In genomic region chr3:136197159-136197715, GRCh38 we compare ENCODE assay signal across 1 cellular context.
TF ChIP-seq lines count a peak whose summit lies in the region.

No MANE protein-coding gene starts in this region.

TF ChIP-seq in GM12878, 131 proteins besides CTCF, POLR2A, EP300 and RAD21:
- TF ChIP-seq NR2C1 (IDR thresholded peaks at IDR 0.05): no peak
- 0 out of 2 replicates have a peak, but pooled peaks have one; percentile 43 for TF ChIP-seq CBX5 (IDR thresholded peaks at IDR 0.05; ENCODE audit: low read depth)
- TF ChIP-seq MEF2B (IDR thresholded peaks at IDR 0.05; ENCODE audit: partially characterized antibody, poor library complexity, severe bottlenecking): no peak
- no peak for TF ChIP-seq ZZZ3 (IDR thresholded peaks at IDR 0.05; ENCODE audit: control insufficient read depth, insufficient read length, low read depth)
- TF ChIP-seq MTA3 (IDR thresholded peaks at IDR 0.05; ENCODE audit: borderline replicate concordance, low read length): no peak
- no peak for TF ChIP-seq RUNX3 (IDR thresholded peaks at IDR 0.05; ENCODE audit: low read length)
- peak; percentile 10; the same call in 1 of the 2 replicates for TF ChIP-seq ZNF384 (IDR thresholded peaks at IDR 0.05; ENCODE audit: borderline replicate concordance, low read depth, low read length)
